29 cellular contexts compared by ENCODE assay signal in genomic region chr17:37230633-37231032, GRCh38.
"Had no signal": no experiment of that assay in that cellular context is flagged by ENCODE, and none has a peak within 500 bp of the region (broad histone marks: within the 10 kb centered on the region; RNA-seq: fewer than 3 reads in every experiment).

No MANE protein-coding gene starts in this region.

- H3K9me3 Mint-ChIP-seq: natural killer cell; nephron; stimulated activated memory B cell treated with anti-CD40 and anti-IgM and Interleukin-4, amounts not matched to agents 10 μg/mL and 1 μg/mL and 100 μg/mL, for 72 hours; stimulated activated naive CD8-positive, alpha-beta T cell treated with anti-CD3 and anti-CD28 coated beads, Interleukin-15, amount 100 ng/mL, for 72 hours; type B pancreatic cell had no signal

- H2AFZ ChIP-seq: neural progenitor cell, parathyroid adenoma had no signal

- H3K4me2 ChIP-seq: neural progenitor cell had no signal

- H3K36me3 ChIP-seq: ovary, transverse colon, uterus had no signal

- H3K36me3 Mint-ChIP-seq: natural killer cell had no signal

- H3K79me2 ChIP-seq: parathyroid adenoma had no signal

- H3K27me3 ChIP-seq: neural progenitor cell, ovary, right lobe of liver, sigmoid colon, suprapubic skin, testis, tibial artery, transverse colon, upper lobe of right lung, uterus had no signal

- H3K4me3 Mint-ChIP-seq: natural killer cell; nephron; neural progenitor cell; stimulated activated memory B cell treated with anti-CD40 and anti-IgM and Interleukin-4, amounts not matched to agents 10 μg/mL and 1 μg/mL and 100 μg/mL, for 72 hours; stimulated activated naive CD8-positive, alpha-beta T cell treated with anti-CD3 and anti-CD28 coated beads, Interleukin-15, amount 100 ng/mL, for 72 hours; type B pancreatic cell had no signal

- H3K27ac Mint-ChIP-seq: natural killer cell; nephron; neural progenitor cell; progenitor cell of endocrine pancreas; stimulated activated memory B cell treated with anti-CD40 and anti-IgM and Interleukin-4, amounts not matched to agents 10 μg/mL and 1 μg/mL and 100 μg/mL, for 72 hours; stimulated activated naive CD8-positive, alpha-beta T cell treated with anti-CD3 and anti-CD28 coated beads, Interleukin-15, amount 100 ng/mL, for 72 hours; type B pancreatic cell had no signal

- H3K27ac ChIP-seq: neural progenitor cell, ovary, parathyroid adenoma, psoas muscle, right lobe of liver, sigmoid colon, suprapubic skin, testis, tibial artery, transverse colon, upper lobe of right lung, uterus had no signal

- H3K4me1 ChIP-seq: parathyroid adenoma, psoas muscle, sigmoid colon, suprapubic skin, testis, tibial artery, transverse colon, upper lobe of right lung, uterus had no signal

- H3K4me1 Mint-ChIP-seq: natural killer cell; nephron; stimulated activated memory B cell treated with anti-CD40 and anti-IgM and Interleukin-4, amounts not matched to agents 10 μg/mL and 1 μg/mL and 100 μg/mL, for 72 hours; stimulated activated naive CD8-positive, alpha-beta T cell treated with anti-CD3 and anti-CD28 coated beads, Interleukin-15, amount 100 ng/mL, for 72 hours had no signal

- H3K4me3 ChIP-seq: neural progenitor cell, ovary, psoas muscle, right lobe of liver, sigmoid colon, suprapubic skin, testis, tibial artery, transverse colon, upper lobe of right lung, uterus had no signal

- DNase-seq: natural killer cell; occipital lobe; ovary; posterior cingulate gyrus; psoas muscle; right cardiac atrium; right lobe of liver; sigmoid colon; small intestine; stimulated activated CD4-positive, alpha-beta T cell treated with anti-CD3 and anti-CD28 coated beads, Interleukin-15, amount 100 ng/mL, for 24 hours; stimulated activated CD4-positive, alpha-beta T cell treated with anti-CD3 and anti-CD28 coated beads, Interleukin-2, amount 100 ng/mL, for 24 hours; stimulated activated CD4-positive, alpha-beta T cell treated with anti-CD3 and anti-CD28 coated beads, Interleukin-2, amount 100 ng/mL, for 48 hours; stimulated activated CD4-positive, alpha-beta T cell treated with anti-CD3 and anti-CD28 coated beads, Interleukin-4, amount 100 ng/mL, for 24 hours; stimulated activated naive CD4-positive, alpha-beta T cell; stimulated activated naive CD8-positive, alpha-beta T cell treated with anti-CD3 and anti-CD28 coated beads, Interleukin-15, amount 100 ng/mL, for 72 hours; stimulated activated naive CD8-positive, alpha-beta T cell treated with anti-CD3 and anti-CD28 coated beads, Interleukin-15, Interleukin-2, amounts not matched to agents 100 U/mL and 50 U/mL, for 24 hours; substantia nigra; testis; tibial artery; transverse colon; upper lobe of right lung; uterus had no signal

- H3K27me3 Mint-ChIP-seq: progenitor cell of endocrine pancreas; stimulated activated memory B cell treated with anti-CD40 and anti-IgM and Interleukin-4, amounts not matched to agents 10 μg/mL and 1 μg/mL and 100 μg/mL, for 72 hours; stimulated activated naive CD8-positive, alpha-beta T cell treated with anti-CD3 and anti-CD28 coated beads, Interleukin-15, amount 100 ng/mL, for 72 hours; type B pancreatic cell had no signal

- ATAC-seq: natural killer cell; psoas muscle; right cardiac atrium; stimulated activated memory B cell treated with anti-CD40 and anti-IgM and Interleukin-4, amounts not matched to agents 10 μg/mL and 1 μg/mL and 100 μg/mL, for 72 hours; stimulated activated naive CD8-positive, alpha-beta T cell treated with anti-CD3 and anti-CD28 coated beads, Interleukin-15, amount 100 ng/mL, for 72 hours; stimulated activated naive CD8-positive, alpha-beta T cell treated with anti-CD3 and anti-CD28 coated beads, Interleukin-15, Interleukin-2, amounts not matched to agents 100 U/mL and 50 U/mL, for 24 hours; upper lobe of right lung had no signal
